10 cellular contexts compared by ENCODE assay signal in genomic region chr2:66577331-66578041, GRCh38.
A peak's percentile ranks its signal among the peaks of the same experiment; 100 is the strongest.
DNase-seq lines count a peak whose midpoint lies in the region; ATAC-seq and TF ChIP-seq lines count a peak whose summit lies in the region.
"Had no signal": no experiment of that assay in that cellular context is flagged by ENCODE, and none has a peak within 500 bp of the region (broad histone marks: within the 10 kb centered on the region; RNA-seq: fewer than 3 reads in every experiment).

No MANE protein-coding gene starts in this region.

- H3K27ac Mint-ChIP-seq in nephron progenitor cell = peak overlapping the region; percentile 99
- H3K27ac Mint-ChIP-seq: T-helper 17 cell had no signal

- peak; percentile 34 for DNase-seq in A172 (ENCODE audit: low spot score)
- DNase-seq in NCI-H2227 (lab: John Stamatoyannopoulos, UW; ENCODE audit: unreplicated experiment) = peak; percentile 58
- DNase-seq in nephron progenitor cell = peak; percentile 52
- no peak for DNase-seq in T1000 (lab: John Stamatoyannopoulos, UW)
- DNase-seq in kidney glomerular epithelial cell (lab: John Stamatoyannopoulos, UW) = no peak
- DNase-seq in hypothalamus (lab: John Stamatoyannopoulos, UW) = no peak
- DNase-seq: stimulated activated CD4-positive, alpha-beta T cell treated with anti-CD3 and anti-CD28 coated beads, Interleukin-2, amount 100 ng/mL, for 48 hours; T-helper 17 cell had no signal

- no peak for TF ChIP-seq CTCF in nephron progenitor cell (IDR thresholded peaks at IDR 0.05)

- no peak overlapping the region for H3K4me3 Mint-ChIP-seq in nephron progenitor cell
- H3K4me3 Mint-ChIP-seq: T-helper 17 cell had no signal

- ATAC-seq in esophagus mucosa = peak; percentile 28
- ATAC-seq in SK-N-SH treated with all-trans-retinoic acid at 6 μM for 48 hours = no peak
- ATAC-seq: T-helper 17 cell had no signal

- H3K36me3 Mint-ChIP-seq in nephron progenitor cell (ENCODE audit: low read depth) = no peaks in the 10 kb centered on the region

- H3K4me1 Mint-ChIP-seq in nephron progenitor cell = peaks cover 51% of the 10 kb centered on the region

- peaks cover 7% of the 10 kb centered on the region for H3K27me3 Mint-ChIP-seq in nephron progenitor cell (ENCODE audit: low read depth, poor library complexity)

- no peaks in the 10 kb centered on the region for H3K9me3 Mint-ChIP-seq in nephron progenitor cell

TF ChIP-seq in SK-N-SH treated with all-trans-retinoic acid at 6 μM for 48 hours, 23 proteins besides CTCF, POLR2A, EP300 and RAD21:
- no peak for TF ChIP-seq SNAI2 (CRISPR knock-in tag; IDR thresholded peaks at IDR 0.05)
- TF ChIP-seq TCF4 (CRISPR knock-in tag; IDR thresholded peaks at IDR 0.05; ENCODE audit: borderline replicate concordance) = no peak
- TF ChIP-seq PATZ1 (CRISPR knock-in tag; IDR thresholded peaks at IDR 0.05; ENCODE audit: borderline replicate concordance) = no peak
- TF ChIP-seq OSR1 (CRISPR knock-in tag; IDR thresholded peaks at IDR 0.05) = no peak
- TF ChIP-seq BACH2 (CRISPR knock-in tag; IDR thresholded peaks at IDR 0.05; ENCODE audit: borderline replicate concordance) = no peak
- TF ChIP-seq TSHZ2 (CRISPR knock-in tag; IDR thresholded peaks at IDR 0.05) = no peak
- TF ChIP-seq ZFP3 (CRISPR knock-in tag; IDR thresholded peaks at IDR 0.05) = no peak
- no peak for TF ChIP-seq PPARA (CRISPR knock-in tag; IDR thresholded peaks at IDR 0.05; ENCODE audit: borderline replicate concordance)
- no peak for TF ChIP-seq CSDC2 (CRISPR knock-in tag; IDR thresholded peaks at IDR 0.05)
- no peak for TF ChIP-seq CREB5 (CRISPR knock-in tag; IDR thresholded peaks at IDR 0.05; ENCODE audit: low read depth)
- TF ChIP-seq ZNF565 (CRISPR knock-in tag; conservative IDR thresholded peaks at IDR 0.05; ENCODE audit: low read depth) = no peak
- TF ChIP-seq ARNTL (CRISPR knock-in tag; IDR thresholded peaks at IDR 0.05; ENCODE audit: borderline replicate concordance, low read depth) = no peak
- no peak for TF ChIP-seq TOX (CRISPR knock-in tag; IDR thresholded peaks at IDR 0.05; ENCODE audit: borderline replicate concordance)
- TF ChIP-seq ZFP30 (CRISPR knock-in tag; IDR thresholded peaks at IDR 0.05) = no peak
- no peak for TF ChIP-seq ZC3H10 (CRISPR knock-in tag; IDR thresholded peaks at IDR 0.05)
- no peak for TF ChIP-seq ZNF8 (CRISPR knock-in tag; IDR thresholded peaks at IDR 0.05)

Comparison
In these comparisons a context has a peak if more than half of its experiments do, and no peak if none do; other contexts are left out.
1. DNase-seq: peak in A172 (single experiment), NCI-H2227 (single experiment) and nephron progenitor cell (single experiment); none in T1000 (single experiment), kidney glomerular epithelial cell (single experiment) and hypothalamus (0 of 51).